3 cellular contexts compared by ENCODE assay signal in the genomic region with DNA sequence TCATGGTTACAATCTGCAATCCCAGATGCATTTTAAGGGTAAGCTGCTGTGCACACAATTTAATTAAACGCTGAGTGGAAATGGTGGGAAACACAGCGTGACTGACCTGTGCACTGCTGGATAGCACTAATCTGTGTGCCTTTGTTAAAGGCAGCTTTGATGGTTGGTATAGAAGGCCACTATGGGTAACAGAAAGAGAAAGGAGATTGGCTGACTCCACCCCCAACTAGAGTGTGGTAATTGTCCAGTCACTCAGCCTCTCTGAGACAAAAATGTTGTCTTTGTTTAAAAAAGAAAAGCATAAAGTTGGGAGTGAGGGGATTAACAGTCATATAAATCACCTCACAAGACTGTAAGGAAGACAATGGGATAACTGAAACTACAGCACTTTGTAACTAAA. TPM values are rescaled to one million over a fixed set of nuclear protein-coding genes. Genes with fewer than 3 reads are reported as not detected.
"Had no signal": no experiment of that assay in that cellular context is flagged by ENCODE, and none has a peak within 500 bp of the region (broad histone marks: within the 10 kb centered on the region; RNA-seq: fewer than 3 reads in every experiment).

No MANE protein-coding gene starts in this region.

RNA-seq across cellular contexts. Expression of a gene that starts 48.8 kb away (rescaled TPM):
- total RNA-seq: fibroblast of lung, natural killer cell had no signal
- polyA plus RNA-seq: immature natural killer cell had no signal
